In genomic region chr17:59219992-59220327, GRCh38 we compare ENCODE assay signal across 1 cellular context.
TF ChIP-seq lines count a peak whose summit lies in the region.

No MANE protein-coding gene starts in this region.

TF ChIP-seq in HepG2, 621 proteins besides CTCF, POLR2A, EP300 and RAD21:
- TF ChIP-seq GFI1 (CRISPR knock-in tag; IDR thresholded peaks at IDR 0.05; ENCODE audit: borderline replicate concordance): 0 out of 2 replicates have a peak, but pooled peaks have one; percentile 40
- TF ChIP-seq RCOR2 (CRISPR knock-in tag; IDR thresholded peaks at IDR 0.05): 0 out of 2 replicates have a peak, but pooled peaks have one; percentile 4
- TF ChIP-seq NAIF1 (CRISPR knock-in tag; IDR thresholded peaks at IDR 0.05; ENCODE audit: borderline replicate concordance): peak; percentile 38; the same call in 1 of the 2 replicates
- TF ChIP-seq ZNF770 (CRISPR knock-in tag; IDR thresholded peaks at IDR 0.05): peak; percentile 47; the same call in 1 of the 2 replicates
- 0 out of 2 replicates have a peak, but pooled peaks have one; percentile 6 for TF ChIP-seq FUBP1 (CRISPR knock-in tag; IDR thresholded peaks at IDR 0.05; ENCODE audit: borderline replicate concordance)
- TF ChIP-seq CHCHD3 (CRISPR knock-in tag; IDR thresholded peaks at IDR 0.05): no peak
- TF ChIP-seq KDM5A (IDR thresholded peaks at IDR 0.05; ENCODE audit: borderline replicate concordance, low read length): peak; percentile 39; the same call in 1 of the 2 replicates
- 0 out of 2 replicates have a peak, but pooled peaks have one; percentile 45 for TF ChIP-seq ZNF44 (CRISPR knock-in tag; IDR thresholded peaks at IDR 0.05)
- 0 out of 2 replicates have a peak, but pooled peaks have one; percentile 86 for TF ChIP-seq ZNF569 (CRISPR knock-in tag; IDR thresholded peaks at IDR 0.05; ENCODE audit: borderline replicate concordance)
- TF ChIP-seq YEATS4 (CRISPR knock-in tag; IDR thresholded peaks at IDR 0.05; ENCODE audit: borderline replicate concordance): 0 out of 2 replicates have a peak, but pooled peaks have one; percentile 9
- no peak for TF ChIP-seq NR3C1 (CRISPR knock-in tag; IDR thresholded peaks at IDR 0.05)
- TF ChIP-seq ZBTB25 (CRISPR knock-in tag; IDR thresholded peaks at IDR 0.05): 0 out of 2 replicates have a peak, but pooled peaks have one; percentile 70
- no peak for TF ChIP-seq HDAC6 (IDR thresholded peaks at IDR 0.05; ENCODE audit: low read depth, low read length)
- TF ChIP-seq ZSCAN20 (CRISPR knock-in tag; IDR thresholded peaks at IDR 0.05; ENCODE audit: borderline replicate concordance): peak; percentile 33; the same call in 1 of the 2 replicates
- TF ChIP-seq DMAP1 (CRISPR knock-in tag; IDR thresholded peaks at IDR 0.05): peak; percentile 69
- no peak for TF ChIP-seq PBX3 (CRISPR knock-in tag; IDR thresholded peaks at IDR 0.05; ENCODE audit: borderline replicate concordance)
- no peak for TF ChIP-seq ARNT (IDR thresholded peaks at IDR 0.05)
- TF ChIP-seq SMAD3 (CRISPR knock-in tag; IDR thresholded peaks at IDR 0.05): 0 out of 2 replicates have a peak, but pooled peaks have one; percentile 75
- 0 out of 2 replicates have a peak, but pooled peaks have one; percentile 27 for TF ChIP-seq NCOA2 (CRISPR knock-in tag; IDR thresholded peaks at IDR 0.05)
- 0 out of 2 replicates have a peak, but pooled peaks have one; percentile 56 for TF ChIP-seq ZNF33A (CRISPR knock-in tag; IDR thresholded peaks at IDR 0.05; ENCODE audit: borderline replicate concordance)
